32 cellular contexts compared by ENCODE assay signal in the genomic region with DNA sequence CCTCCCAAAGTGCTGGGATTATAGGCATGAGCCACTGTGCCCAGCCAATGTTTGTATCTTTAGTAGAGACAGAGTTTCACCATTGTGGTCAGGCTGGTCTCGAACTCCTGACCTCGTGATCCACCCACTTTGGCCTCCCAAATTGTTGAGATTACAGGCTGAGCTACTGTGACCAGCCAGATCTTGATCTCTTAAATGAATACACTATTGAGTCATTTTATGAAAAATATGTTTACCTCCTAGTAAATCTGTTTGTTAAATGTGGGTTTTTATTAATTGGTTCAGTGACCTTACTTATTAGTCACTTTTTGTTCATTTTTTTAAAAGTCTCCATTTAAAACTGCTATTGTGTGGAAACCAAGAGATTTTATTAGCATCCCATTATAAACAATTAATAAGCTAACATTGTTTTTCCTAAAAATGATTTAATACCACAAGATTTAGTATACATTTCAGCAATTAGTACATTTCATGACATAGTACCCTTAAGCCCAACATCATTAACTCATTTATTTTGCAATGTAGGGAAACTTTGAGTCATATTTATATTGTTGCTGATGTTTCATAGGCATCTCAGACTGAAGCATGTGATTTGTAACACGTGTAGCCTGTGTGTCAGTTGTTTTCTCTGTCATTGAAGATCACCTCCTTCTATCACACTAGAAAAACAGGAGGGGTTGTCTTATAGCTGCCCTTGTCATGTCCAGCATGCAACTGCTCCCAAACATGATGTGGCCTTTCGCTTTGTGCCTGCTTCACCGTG.
DNase-seq lines count a peak whose midpoint lies in the region; ATAC-seq, FAIRE-seq and TF ChIP-seq lines count a peak whose summit lies in the region.
"Had no signal": no experiment of that assay in that cellular context is flagged by ENCODE, and none has a peak within 500 bp of the region (broad histone marks: within the 10 kb centered on the region; RNA-seq: fewer than 3 reads in every experiment).

No MANE protein-coding gene starts in this region.

- WGBS in HepG2 (ENCODE audit: low lambda C conversion rate): 15% methylated on average over 5 of the region's 5 CpGs
- 63% methylated on average over 5 of the region's 5 CpGs for WGBS in right lobe of liver (ENCODE audit: insufficient coverage, low coverage, low lambda C conversion rate, missing lambda C conversion rate)
- WGBS in GM12878 (ENCODE audit: insufficient coverage, insufficient replicate concordance, low lambda C conversion rate, missing lambda C conversion rate): 9% methylated on average over 5 of the region's 5 CpGs

- no peaks in the 10 kb centered on the region for H3K79me2 ChIP-seq in HepG2 (ENCODE audit: insufficient read depth, low read length)
- no peaks in the 10 kb centered on the region for H3K79me2 ChIP-seq in GM12878 (ENCODE audit: control insufficient read depth, insufficient read depth, low read length)
- H3K79me2 ChIP-seq: parathyroid adenoma had no signal

- intact Hi-C loops in HepG2 (cut with micrococcal nuclease; ENCODE audit: unreplicated experiment): no loop called here
- intact Hi-C loops in right lobe of liver (cut with DNase I): no loop called here
- intact Hi-C loops in GM12878 (cut with micrococcal nuclease; ENCODE audit: unreplicated experiment): no loop called here

- H3K9me3 ChIP-seq in HepG2 (ENCODE audit: low read length) (peaks cover 82% of the 10 kb centered on the region), right lobe of liver (no peaks in the 10 kb centered on the region), GM12878 (replicated peaks; ENCODE audit: control insufficient read depth, insufficient read depth, low read length) (no peaks in the 10 kb centered on the region)
- H3K9me3 ChIP-seq: Peyer's patch, suprapubic skin, upper lobe of left lung had no signal

- H3K4me3 ChIP-seq in HepG2 (replicated peaks in 1 of 3; ENCODE audit: insufficient read depth in 1 of 3, low read depth in 2 of 3, low read length in 3 of 3): no peak overlapping the region
- H3K4me3 ChIP-seq in right lobe of liver: no peak overlapping the region
- H3K4me3 ChIP-seq in GM12878: no peak overlapping the region
- no peak overlapping the region for H3K4me3 ChIP-seq in fibroblast of mammary gland (ENCODE audit: control insufficient read depth, low read depth, low read length)
- H3K4me3 ChIP-seq: GM23338, K562, neural progenitor cell, Peyer's patch, skin epidermis, suprapubic skin, upper lobe of left lung had no signal

- no peak overlapping the region for H3K4me2 ChIP-seq in HepG2 (ENCODE audit: low read depth, low read length)
- no peak overlapping the region for H3K4me2 ChIP-seq in GM12878 (ENCODE audit: control insufficient read depth, insufficient read depth)
- H3K4me2 ChIP-seq: GM23338, neural progenitor cell had no signal

- ATAC-seq in HepG2 (no peak), right lobe of liver (no peak), GM12878 (peak; percentile 33; the same call in 2 of the 3 replicates)
- ATAC-seq: activated naive CD4-positive, alpha-beta T cell treated with anti-CD3 and anti-CD28 coated beads, Interleukin-2, amount 50 U/mL, for 72 hours; GM23338; K562; left lobe of liver; stimulated activated naive B cell treated with anti-CD40 and anti-IgM and Interleukin-4, amounts not matched to agents 10 μg/mL and 1 μg/mL and 100 μg/mL, for 72 hours had no signal

- H3K4me1 ChIP-seq in HepG2 (ENCODE audit: insufficient read depth, low read length): no peaks in the 10 kb centered on the region
- H3K4me1 ChIP-seq in right lobe of liver: no peaks in the 10 kb centered on the region
- no peaks in the 10 kb centered on the region for H3K4me1 ChIP-seq in GM12878 (ENCODE audit: control insufficient read depth, insufficient read depth, low read length)
- H3K4me1 ChIP-seq: parathyroid adenoma, Peyer's patch, upper lobe of left lung had no signal

- no peak for TF ChIP-seq EP300 in HepG2 (IDR thresholded peaks at IDR 0.05; ENCODE audit: low read depth in 2 of 2, low read length in 2 of 2)
- TF ChIP-seq EP300 in HepG2 (CRISPR knock-in tag; IDR thresholded peaks at IDR 0.05; ENCODE audit: borderline replicate concordance): no peak
- TF ChIP-seq EP300 in GM12878 (IDR thresholded peaks at IDR 0.05; ENCODE audit: borderline replicate concordance in 1 of 2, control insufficient read depth in 1 of 2, low read depth in 2 of 2, low read length in 2 of 2): no peak

- POLR2A ChIA-PET in HepG2 (lab: Yijun Ruan, JAX): no interaction called here
- POLR2A ChIA-PET in GM12878 (lab: Charles Lee): no interaction called here

- no peak overlapping the region for H3K9ac ChIP-seq in HepG2 (ENCODE audit: insufficient read depth, low read depth, low read length)
- H3K9ac ChIP-seq in GM12878 (ENCODE audit: control insufficient read depth, insufficient read depth, low read length): no peak overlapping the region
- H3K9ac ChIP-seq: neural progenitor cell, parathyroid adenoma had no signal

- RAD21 ChIA-PET in GM12878 (lab: Charles Lee; ENCODE audit: unreplicated experiment): no interaction called here

- no peak for FAIRE-seq in HepG2 (lab: Jason Lieb, UNC)
- FAIRE-seq in GM12878 (lab: Jason Lieb, UNC): no peak
- FAIRE-seq: D721Med, K562 had no signal

- no peaks in the 10 kb centered on the region for H3K27me3 ChIP-seq in HepG2 (ENCODE audit: control insufficient read depth in 1 of 2, insufficient read depth in 2 of 2, low read length in 2 of 2)
- no peaks in the 10 kb centered on the region for H3K27me3 ChIP-seq in right lobe of liver
- H3K27me3 ChIP-seq in GM12878 (replicated peaks in 1 of 2; ENCODE audit: control insufficient read depth in 2 of 2, insufficient read depth in 2 of 2, low read length in 1 of 2): no peaks in the 10 kb centered on the region
- H3K27me3 ChIP-seq: neural progenitor cell, Peyer's patch, suprapubic skin, upper lobe of left lung had no signal

- TF ChIP-seq CTCF in HepG2 (CRISPR knock-in tag; IDR thresholded peaks at IDR 0.05): no peak
- TF ChIP-seq CTCF in right lobe of liver (IDR thresholded peaks at IDR 0.05): no peak
- no peak for TF ChIP-seq CTCF in GM12878 (IDR thresholded peaks at IDR 0.05 in 2 of 3, conservative IDR thresholded peaks at IDR 0.05 in 1 of 3; ENCODE audit: control insufficient read depth in 2 of 3, extremely low read depth in 1 of 3, insufficient read depth in 1 of 3, low read depth in 3 of 3, low read length in 3 of 3)
- no peak for TF ChIP-seq CTCF in fibroblast of mammary gland (conservative IDR thresholded peaks at IDR 0.05; ENCODE audit: control insufficient read depth, insufficient read depth, low read depth, low read length)

- H3K36me3 ChIP-seq in HepG2 (replicated peaks in 1 of 2; ENCODE audit: control insufficient read depth in 1 of 2, insufficient read depth in 2 of 2, low read length in 2 of 2): no peaks in the 10 kb centered on the region
- H3K36me3 ChIP-seq in right lobe of liver: no peaks in the 10 kb centered on the region
- no peaks in the 10 kb centered on the region for H3K36me3 ChIP-seq in GM12878 (ENCODE audit: control insufficient read depth in 2 of 2, insufficient read depth in 2 of 2, low read length in 1 of 2)
- H3K36me3 ChIP-seq: neural progenitor cell, Peyer's patch, suprapubic skin, upper lobe of left lung had no signal

- in situ Hi-C loops in HepG2 (cut with HindIII; ENCODE audit: extremely low pct_ligation_motif_present, low pct_unique_long_range_greater_than_20kb) (no loop called here), GM12878 (cut with MboI) (no loop called here)

- H2AFZ ChIP-seq in HepG2 (ENCODE audit: low read length) (no peak overlapping the region), GM12878 (ENCODE audit: control insufficient read depth, low read depth, low read length) (no peak overlapping the region)
- H2AFZ ChIP-seq: GM23338, neural progenitor cell, parathyroid adenoma had no signal

- no peak for DNase-seq in HepG2 (ENCODE audit: low spot score)
- no peak for DNase-seq in right lobe of liver
- DNase-seq in GM12878 (ENCODE audit: low read depth, low spot score): no peak
- DNase-seq in fibroblast of mammary gland (ENCODE audit: low read depth): peak; percentile 62
- no peak for DNase-seq in cortex of kidney (lab: John Stamatoyannopoulos, UW)
- DNase-seq in NCI-H1105 (lab: John Stamatoyannopoulos, UW): no peak
- DNase-seq in DMS79 treated with DMSO at 0.1 percent for 48 hours (lab: John Stamatoyannopoulos, UW): no peak
- no peak for DNase-seq in NCI-H345 treated with DMSO at 0.1 percent for 48 hours (lab: John Stamatoyannopoulos, UW; ENCODE audit: unreplicated experiment)
- DNase-seq: 8988T; activated CD4-positive, alpha-beta T cell treated with anti-CD3 and anti-CD28 coated beads for 48 hours; activated CD8-positive, alpha-beta memory T cell treated with anti-CD3 and anti-CD28 coated beads for 24 hours; anterior cingulate cortex; CD4-positive, alpha-beta T cell; mesendoderm; NCI-H1436; NCI-H2081; NCI-H526; Peyer's patch; retina; SIG-M5; stimulated activated naive B cell treated with anti-CD40 and anti-IgM and Interleukin-4, amounts not matched to agents 10 μg/mL and 1 μg/mL and 100 μg/mL, for 72 hours; T-helper 9 cell; upper lobe of left lung had no signal

- H3K27ac ChIP-seq in HepG2 (ENCODE audit: extremely low read length, insufficient read depth, low read length) (no peak overlapping the region), right lobe of liver (no peak overlapping the region), GM12878 (ENCODE audit: control insufficient read depth, insufficient read depth) (no peak overlapping the region)
- H3K27ac ChIP-seq: neural progenitor cell, parathyroid adenoma, Peyer's patch, suprapubic skin had no signal

- TF ChIP-seq RAD21 in HepG2 (CRISPR knock-in tag; IDR thresholded peaks at IDR 0.05) (no peak), GM12878 (IDR thresholded peaks at IDR 0.05; ENCODE audit: insufficient read depth, low read depth, low read length) (no peak)

- no peak for TF ChIP-seq POLR2A in HepG2 (IDR thresholded peaks at IDR 0.05; ENCODE audit: insufficient read depth in 1 of 2, low read depth in 2 of 2, low read length in 2 of 2)
- no peak for TF ChIP-seq POLR2A in right lobe of liver (IDR thresholded peaks at IDR 0.05)
- no peak for TF ChIP-seq POLR2A in GM12878 (IDR thresholded peaks at IDR 0.05; ENCODE audit: low read depth, low read length)

- CTCF ChIA-PET in HepG2 (lab: Yijun Ruan, JAX; ENCODE audit: low intra/inter-chr PET ratio, low total read pairs) (no interaction called here), GM12878 (lab: Yijun Ruan, JAX) (no interaction called here)

- no peaks in the 10 kb centered on the region for H4K20me1 ChIP-seq in HepG2 (ENCODE audit: insufficient read depth, low read length)
- H4K20me1 ChIP-seq in GM12878 (ENCODE audit: control insufficient read depth, insufficient read depth): no peaks in the 10 kb centered on the region

- BruUV-seq in HepG2 (replicated peaks; lab: Mats Ljungman, UMichigan) (no TSS peak), GM12878 (replicated peaks; lab: Mats Ljungman, UMichigan) (no TSS peak)

- SMC1A ChIA-PET in GM12878 (lab: Charles Lee; ENCODE audit: uncharacterized antibody, unreplicated experiment): no interaction called here

TF ChIP-seq in HepG2, 621 proteins besides CTCF, POLR2A, EP300 and RAD21 (continues in another document):
- TF ChIP-seq NFIB (CRISPR knock-in tag; IDR thresholded peaks at IDR 0.05; ENCODE audit: borderline replicate concordance) (no peak), KDM6A (CRISPR knock-in tag; IDR thresholded peaks at IDR 0.05; ENCODE audit: low read depth) (no peak)

TF ChIP-seq in GM12878, 131 proteins besides CTCF, POLR2A, EP300 and RAD21 (continues in another document):
- TF ChIP-seq POLR2AphosphoS5 (IDR thresholded peaks at IDR 0.05; ENCODE audit: low read length): no peak
